Comparison of ENCODE assay signal across 9 cellular contexts in genomic region chr7:19491821-19492452, GRCh38.
A peak's percentile ranks its signal among the peaks of the same experiment; 100 is the strongest.
DNase-seq lines count a peak whose midpoint lies in the region; ATAC-seq and TF ChIP-seq lines count a peak whose summit lies in the region.
"Had no signal": no experiment of that assay in that cellular context is flagged by ENCODE, and none has a peak within 500 bp of the region (broad histone marks: within the 10 kb centered on the region; RNA-seq: fewer than 3 reads in every experiment).

No MANE protein-coding gene starts in this region.

- H3K27ac ChIP-seq in RWPE2 (ENCODE audit: poor library complexity, severe bottlenecking) = no peak overlapping the region

- POLR2A ChIA-PET in activated CD8-positive, alpha-beta T cell treated with anti-CD3 and anti-CD28 coated beads for 36 hours (lab: Charles Lee) = no interaction called here
- POLR2A ChIA-PET in activated CD8-positive, alpha-beta T cell treated with anti-CD3 and anti-CD28 coated beads, Interleukin-2, amount 10 ng/mL, durations not matched to agents 7 days and 5 days (lab: Charles Lee) = no interaction called here

- no peak for DNase-seq in activated CD8-positive, alpha-beta T cell treated with anti-CD3 and anti-CD28 coated beads for 36 hours
- no peak for DNase-seq in activated CD8-positive, alpha-beta T cell treated with anti-CD3 and anti-CD28 coated beads, Interleukin-2, amount 10 ng/mL, durations not matched to agents 7 days and 5 days
- DNase-seq in RWPE2 (ENCODE audit: low spot score) (no peak), glomerular visceral epithelial cell (ENCODE audit: extremely low spot score) (peak; percentile 17), mucosa of descending colon (no peak), posterior vena cava (ENCODE audit: low spot score) (no peak)

- no peaks in the 10 kb centered on the region for H3K27me3 Mint-ChIP-seq in activated CD8-positive, alpha-beta T cell treated with anti-CD3 and anti-CD28 coated beads for 36 hours
- no peaks in the 10 kb centered on the region for H3K27me3 Mint-ChIP-seq in activated CD8-positive, alpha-beta T cell treated with anti-CD3 and anti-CD28 coated beads, Interleukin-2, amount 10 ng/mL, durations not matched to agents 7 days and 5 days (ENCODE audit: low read depth)
- H3K27me3 Mint-ChIP-seq: central memory CD8-positive, alpha-beta T cell had no signal

- no peak overlapping the region for H3K4me3 ChIP-seq in RWPE2 (ENCODE audit: severe bottlenecking)
- no peak overlapping the region for H3K4me3 ChIP-seq in mucosa of descending colon

- H3K4me1 ChIP-seq in RWPE2 (ENCODE audit: insufficient read depth, poor library complexity, severe bottlenecking) = no peaks in the 10 kb centered on the region
- no peaks in the 10 kb centered on the region for H3K4me1 ChIP-seq in mucosa of descending colon (ENCODE audit: low read depth)

- H3K27me3 ChIP-seq in RWPE2 (ENCODE audit: insufficient read depth, poor library complexity, severe bottlenecking) = no peaks in the 10 kb centered on the region

- no peaks in the 10 kb centered on the region for H3K36me3 Mint-ChIP-seq in activated CD8-positive, alpha-beta T cell treated with anti-CD3 and anti-CD28 coated beads for 36 hours (ENCODE audit: low read depth)
- no peaks in the 10 kb centered on the region for H3K36me3 Mint-ChIP-seq in activated CD8-positive, alpha-beta T cell treated with anti-CD3 and anti-CD28 coated beads, Interleukin-2, amount 10 ng/mL, durations not matched to agents 7 days and 5 days (ENCODE audit: low read depth)

- TF ChIP-seq CTCF in activated CD8-positive, alpha-beta T cell treated with anti-CD3 and anti-CD28 coated beads for 36 hours (IDR thresholded peaks at IDR 0.05) = peak; percentile 44
- TF ChIP-seq CTCF in RWPE2 (IDR thresholded peaks at IDR 0.05; ENCODE audit: poor library complexity, severe bottlenecking) = peak; percentile 86
- no peak for TF ChIP-seq CTCF in mucosa of descending colon (IDR thresholded peaks at IDR 0.05)

- no peaks in the 10 kb centered on the region for H3K9me3 Mint-ChIP-seq in activated CD8-positive, alpha-beta T cell treated with anti-CD3 and anti-CD28 coated beads for 36 hours
- H3K9me3 Mint-ChIP-seq in activated CD8-positive, alpha-beta T cell treated with anti-CD3 and anti-CD28 coated beads, Interleukin-2, amount 10 ng/mL, durations not matched to agents 7 days and 5 days (ENCODE audit: insufficient read depth) = peaks cover 2% of the 10 kb centered on the region

- no peak for ATAC-seq in activated CD8-positive, alpha-beta T cell treated with anti-CD3 and anti-CD28 coated beads for 36 hours
- ATAC-seq in activated CD8-positive, alpha-beta T cell treated with anti-CD3 and anti-CD28 coated beads, Interleukin-2, amount 10 ng/mL, durations not matched to agents 7 days and 5 days = no peak
- ATAC-seq in HG02981 (IDR thresholded peaks at IDR 0.05; ENCODE audit: unreplicated experiment) (peak; percentile 57), RWPE2 (ENCODE audit: low read depth) (no peak), mucosa of descending colon (no peak), GM19023 (IDR thresholded peaks at IDR 0.05; ENCODE audit: unreplicated experiment) (no peak)

- H3K36me3 ChIP-seq in RWPE2 (ENCODE audit: low read depth) = no peaks in the 10 kb centered on the region
- no peaks in the 10 kb centered on the region for H3K36me3 ChIP-seq in mucosa of descending colon (ENCODE audit: low read depth)

- no peaks in the 10 kb centered on the region for H3K4me1 Mint-ChIP-seq in activated CD8-positive, alpha-beta T cell treated with anti-CD3 and anti-CD28 coated beads for 36 hours (ENCODE audit: low read depth)
- no peaks in the 10 kb centered on the region for H3K4me1 Mint-ChIP-seq in activated CD8-positive, alpha-beta T cell treated with anti-CD3 and anti-CD28 coated beads, Interleukin-2, amount 10 ng/mL, durations not matched to agents 7 days and 5 days (ENCODE audit: low read depth)
- H3K4me1 Mint-ChIP-seq: central memory CD8-positive, alpha-beta T cell had no signal

- intact Hi-C loops in activated CD8-positive, alpha-beta T cell treated with anti-CD3 and anti-CD28 coated beads for 36 hours (cut with micrococcal nuclease) = no loop called here
- intact Hi-C loops in mucosa of descending colon (cut with DNase I, micrococcal nuclease) = no loop called here
- intact Hi-C loops in posterior vena cava (cut with DNase I) = no loop called here

- H3K27ac Mint-ChIP-seq in activated CD8-positive, alpha-beta T cell treated with anti-CD3 and anti-CD28 coated beads for 36 hours = no peak overlapping the region
- no peak overlapping the region for H3K27ac Mint-ChIP-seq in activated CD8-positive, alpha-beta T cell treated with anti-CD3 and anti-CD28 coated beads, Interleukin-2, amount 10 ng/mL, durations not matched to agents 7 days and 5 days

- CTCF ChIA-PET in activated CD8-positive, alpha-beta T cell treated with anti-CD3 and anti-CD28 coated beads for 36 hours (lab: Charles Lee) = interaction anchor here (0.6 to 1.1 kb wide), 3 partner anchors 13 to 369 kb away, joined by 3 to 4 read pairs (median 3); no protein-coding TSS in a partner anchor
- CTCF ChIA-PET in activated CD8-positive, alpha-beta T cell treated with anti-CD3 and anti-CD28 coated beads, Interleukin-2, amount 10 ng/mL, durations not matched to agents 7 days and 5 days (lab: Charles Lee) = interaction anchor here (0.7 to 1.8 kb wide), 3 partner anchors 14 to 77 kb away, joined by 3 to 4 read pairs (median 3); no protein-coding TSS in a partner anchor

- H3K4me3 Mint-ChIP-seq in activated CD8-positive, alpha-beta T cell treated with anti-CD3 and anti-CD28 coated beads for 36 hours = no peak overlapping the region
- no peak overlapping the region for H3K4me3 Mint-ChIP-seq in activated CD8-positive, alpha-beta T cell treated with anti-CD3 and anti-CD28 coated beads, Interleukin-2, amount 10 ng/mL, durations not matched to agents 7 days and 5 days
- H3K4me3 Mint-ChIP-seq: central memory CD8-positive, alpha-beta T cell had no signal

- H3K9me3 ChIP-seq in RWPE2 (ENCODE audit: severe bottlenecking) (no peaks in the 10 kb centered on the region), mucosa of descending colon (peaks cover 26% of the 10 kb centered on the region)
